ENCODE assay signal across 8 cellular contexts in genomic region chrX:109281478-109282275, GRCh38.
DNase-seq lines count a peak whose midpoint lies in the region; ATAC-seq and TF ChIP-seq lines count a peak whose summit lies in the region.

No MANE protein-coding gene starts in this region.

- peak; percentile 66 for ATAC-seq in GM18907 (IDR thresholded peaks at IDR 0.05; ENCODE audit: unreplicated experiment)
- peak; percentile 83 for ATAC-seq in HG02642 (IDR thresholded peaks at IDR 0.05; ENCODE audit: poor library complexity, unreplicated experiment)

- H3K27ac Mint-ChIP-seq in mesothelial cell of epicardium, result peak overlapping the region; percentile 51

- H3K4me3 ChIP-seq in tibial nerve, result no peak overlapping the region

- no peak overlapping the region for H3K4me3 Mint-ChIP-seq in mesothelial cell of epicardium

- H3K9me3 ChIP-seq in tibial nerve, result no peaks in the 10 kb centered on the region

- no peaks in the 10 kb centered on the region for H3K9me3 Mint-ChIP-seq in mesothelial cell of epicardium

- no peaks in the 10 kb centered on the region for H3K36me3 ChIP-seq in tibial nerve

- H3K27me3 ChIP-seq in tibial nerve, result peaks cover 0 to 17% of the 10 kb centered on the region in 2 donors

- TF ChIP-seq CTCF in mesothelial cell of epicardium (IDR thresholded peaks at IDR 0.05; ENCODE audit: unreplicated experiment) (no peak), tibial nerve (IDR thresholded peaks at IDR 0.05) (no peak)

- H3K27me3 Mint-ChIP-seq in mesothelial cell of epicardium (ENCODE audit: low read depth), result no peaks in the 10 kb centered on the region

- TF ChIP-seq EP300 in tibial nerve (IDR thresholded peaks at IDR 0.05), result no peak

- no peaks in the 10 kb centered on the region for H3K36me3 Mint-ChIP-seq in mesothelial cell of epicardium

- DNase-seq in MV-4-11 (lab: John Stamatoyannopoulos, UW) (peak; percentile 76), mesothelial cell of epicardium (ENCODE audit: low spot score in 2 of 2, unreplicated experiment in 2 of 2) (no peak), NCI-H1694 treated with DMSO at 0.1 percent for 48 hours (lab: John Stamatoyannopoulos, UW) (no peak), NCI-H524 treated with DMSO at 0.1 percent for 48 hours (lab: John Stamatoyannopoulos, UW) (no peak), tibial nerve (ENCODE audit: low spot score in 2 of 2) (no peak)
- no peak for DNase-seq in activated CD4-positive, alpha-beta T cell treated with anti-CD3 and anti-CD28 coated beads for 1 hour

- no peak overlapping the region for H3K27ac ChIP-seq in tibial nerve

- H3K4me1 Mint-ChIP-seq in mesothelial cell of epicardium, result peaks cover 18% of the 10 kb centered on the region

- no peak for TF ChIP-seq POLR2A in tibial nerve (IDR thresholded peaks at IDR 0.05)

- 1 to 18% methylated on average over 3 of the region's 3 CpGs for WGBS in tibial nerve, 2 donors

- H3K4me1 ChIP-seq in tibial nerve, result peaks cover 0 to 5% (median 0%) of the 10 kb centered on the region in 4 donors
